Comparison of ENCODE assay signal across 23 cellular contexts in genomic region chr11:108239076-108239475, GRCh38. TPM values are rescaled to one million over a fixed set of nuclear protein-coding genes. Genes with fewer than 3 reads are reported as not detected.
DNase-seq lines count a peak whose midpoint lies in the region; ATAC-seq lines count a peak whose summit lies in the region.
"Had no signal": no experiment of that assay in that cellular context is flagged by ENCODE, and none has a peak within 500 bp of the region (broad histone marks: within the 10 kb centered on the region; RNA-seq: fewer than 3 reads in every experiment).

No MANE protein-coding gene starts in this region.

- H3K9me3 Mint-ChIP-seq in CD4-positive, CD25-positive, alpha-beta regulatory T cell = peaks cover 0 to 2% (median 0%) of the 10 kb centered on the region in 7 donors
- H3K9me3 Mint-ChIP-seq in immature natural killer cell = no peaks in the 10 kb centered on the region
- H3K9me3 Mint-ChIP-seq: endodermal cell, WTC11 had no signal

- H3K4me3 Mint-ChIP-seq in CD4-positive, CD25-positive, alpha-beta regulatory T cell = peak overlapping the region in 3 of 4 donors; percentile 30 to 65 (median 42)
- peak overlapping the region; percentile 72 for H3K4me3 Mint-ChIP-seq in T-helper 17 cell
- peak overlapping the region; percentile 41 to 78 (median 74) for H3K4me3 Mint-ChIP-seq in immature natural killer cell
- H3K4me3 Mint-ChIP-seq: endodermal cell, nephron, WTC11 had no signal

- no peak overlapping the region for H3K4me3 ChIP-seq in BLaER1
- no peak overlapping the region for H3K4me3 ChIP-seq in CD4-positive, CD25-positive, alpha-beta regulatory T cell (ENCODE audit: low read depth, low read length)
- H3K4me3 ChIP-seq: body of pancreas, Peyer's patch, SJSA1, upper lobe of left lung had no signal

- in situ Hi-C loops in ACHN (cut with HindIII; ENCODE audit: low pct_ligation_motif_present, low pct_unique_long_range_greater_than_20kb, low sequenced_read_pairs) = no loop called here

- H3K36me3 ChIP-seq in BLaER1 = peaks cover 63% of the 10 kb centered on the region
- peaks cover 38% of the 10 kb centered on the region for H3K36me3 ChIP-seq in CD4-positive, CD25-positive, alpha-beta regulatory T cell (ENCODE audit: control insufficient read depth, insufficient read depth, low read length)
- H3K36me3 ChIP-seq: Peyer's patch had no signal

- no peaks in the 10 kb centered on the region for H3K27me3 ChIP-seq in BLaER1
- no peaks in the 10 kb centered on the region for H3K27me3 ChIP-seq in CD4-positive, CD25-positive, alpha-beta regulatory T cell (ENCODE audit: control insufficient read depth, insufficient read depth, low read length)
- H3K27me3 ChIP-seq: body of pancreas, Peyer's patch, SJSA1, upper lobe of left lung had no signal

- 0 out of 2 replicates have a peak, but pooled peaks cover 6% of the 10 kb centered on the region for H3K9me3 ChIP-seq in BLaER1
- no peaks in the 10 kb centered on the region for H3K9me3 ChIP-seq in CD4-positive, CD25-positive, alpha-beta regulatory T cell (ENCODE audit: control insufficient read depth in 2 of 2, low read length in 2 of 2)
- no peaks in the 10 kb centered on the region for H3K9me3 ChIP-seq in T-helper 17 cell (ENCODE audit: control insufficient read depth, low read length, poor library complexity, severe bottlenecking)
- H3K9me3 ChIP-seq: body of pancreas, Peyer's patch, SJSA1, upper lobe of left lung had no signal

- H3K27me3 Mint-ChIP-seq in CD4-positive, CD25-positive, alpha-beta regulatory T cell = no peaks in the 10 kb centered on the region
- H3K27me3 Mint-ChIP-seq in T-helper 17 cell (no peaks in the 10 kb centered on the region), immature natural killer cell (ENCODE audit: low read depth in 3 of 3) (peaks cover 12 to 22% (median 19%) of the 10 kb centered on the region in 3 donors)

- peaks cover 32% of the 10 kb centered on the region for H3K36me3 Mint-ChIP-seq in CD4-positive, CD25-positive, alpha-beta regulatory T cell
- peaks cover 6% of the 10 kb centered on the region for H3K36me3 Mint-ChIP-seq in T-helper 17 cell (ENCODE audit: low read depth)
- peaks cover 18 to 40% (median 35%) of the 10 kb centered on the region in 3 donors for H3K36me3 Mint-ChIP-seq in immature natural killer cell

- peaks cover 19 to 85% (median 44%) of the 10 kb centered on the region in 4 donors for H3K4me1 Mint-ChIP-seq in CD4-positive, CD25-positive, alpha-beta regulatory T cell
- H3K4me1 Mint-ChIP-seq in T-helper 17 cell (peaks cover 52% of the 10 kb centered on the region), immature natural killer cell (peaks cover 83 to 96% of the 10 kb centered on the region in 2 donors)
- H3K4me1 Mint-ChIP-seq: endodermal cell, nephron, WTC11 had no signal

- H3K27ac ChIP-seq in BLaER1 = 0 out of 2 replicates have a peak overlapping the region, but pooled peaks have one; percentile 85
- H3K27ac ChIP-seq in CD4-positive, CD25-positive, alpha-beta regulatory T cell (ENCODE audit: insufficient read depth, low read length, poor library complexity, severe bottlenecking) = peak overlapping the region; percentile 76
- H3K27ac ChIP-seq: body of pancreas, SJSA1, upper lobe of left lung had no signal

- peak in 1 of 3 donors; percentile 41 for DNase-seq in CD4-positive, CD25-positive, alpha-beta regulatory T cell
- no peak for DNase-seq in T-helper 17 cell
- DNase-seq in immature natural killer cell = peak; percentile 25 to 47 (median 37)
- no peak for DNase-seq in ACHN
- no peak for DNase-seq in DMS153 treated with DMSO at 0.1 percent for 48 hours (lab: John Stamatoyannopoulos, UW; ENCODE audit: unreplicated experiment)
- DNase-seq in GF-D8 (lab: John Stamatoyannopoulos, UW) = no peak
- DNase-seq: activated naive CD4-positive, alpha-beta T cell treated with Interleukin-2 at 50 U/mL for 16 hours; AML-193; body of pancreas; endodermal cell; HCEC 1CT; KG1; left cardiac atrium; mesendoderm; NCI-H1092; NCI-H1930; Peyer's patch; stimulated activated CD4-positive, alpha-beta T cell treated with anti-CD3 and anti-CD28 coated beads, Interleukin-1b, Interleukin-23, amount 100 ng/mL, for 48 hours; upper lobe of left lung had no signal

- H3K27ac Mint-ChIP-seq in CD4-positive, CD25-positive, alpha-beta regulatory T cell = peak overlapping the region; percentile 76 to 90 (median 76)
- H3K27ac Mint-ChIP-seq in T-helper 17 cell = peak overlapping the region; percentile 83
- H3K27ac Mint-ChIP-seq in immature natural killer cell = peak overlapping the region; percentile 87 to 97 (median 93)
- H3K27ac Mint-ChIP-seq: endodermal cell, nephron, WTC11 had no signal

- no peaks in the 10 kb centered on the region for H4K20me1 ChIP-seq in BLaER1

- no peak for ATAC-seq in CD4-positive, CD25-positive, alpha-beta regulatory T cell (ENCODE audit: low read depth in 2 of 2)
- ATAC-seq in T-helper 17 cell = no peak
- ATAC-seq: body of pancreas, left cardiac atrium, WTC11 had no signal

- H3K4me2 ChIP-seq in BLaER1 = peak overlapping the region; percentile 95

- peaks cover 54% of the 10 kb centered on the region for H3K4me1 ChIP-seq in BLaER1
- H3K4me1 ChIP-seq in CD4-positive, CD25-positive, alpha-beta regulatory T cell (ENCODE audit: control insufficient read depth, insufficient read depth, low read length, poor library complexity, severe bottlenecking) = peaks cover 81% of the 10 kb centered on the region
- H3K4me1 ChIP-seq: body of pancreas had no signal

- no peak overlapping the region for H3K9ac ChIP-seq in BLaER1

RNA-seq across cellular contexts. Expression of gene ATM, which starts 16.2 kb away (rescaled TPM):
- total RNA-seq in CD4-positive, CD25-positive, alpha-beta regulatory T cell = 194 TPM
- 10 to 100 TPM; 30.4 to 55.4 (median 49.3) TPM for polyA plus RNA-seq in CD4-positive, CD25-positive, alpha-beta regulatory T cell
- 100 to 1,000 TPM; 203 to 260 TPM for total RNA-seq in T-helper 17 cell
- 100 to 1,000 TPM in 1 of 3 donors, 10 to 100 TPM in 2; 57.8 to 111 (median 64.5) TPM for polyA plus RNA-seq in immature natural killer cell

RNA-seq across cellular contexts. Expression of gene NPAT, which starts 16.6 kb away (rescaled TPM):
- 36.5 TPM for total RNA-seq in CD4-positive, CD25-positive, alpha-beta regulatory T cell
- polyA plus RNA-seq in CD4-positive, CD25-positive, alpha-beta regulatory T cell = 10 to 100 TPM; 25.5 to 36.3 (median 29.9) TPM
- total RNA-seq in T-helper 17 cell = 10 to 100 TPM; 23.3 to 31.0 TPM
- 10 to 100 TPM; 15.6 to 30.5 (median 24.1) TPM for polyA plus RNA-seq in immature natural killer cell

Comparison
In these comparisons a context has a peak if more than half of its experiments do, and no peak if none do; other contexts are left out.
1. DNase-seq: peak in immature natural killer cell (3 of 3); none in T-helper 17 cell (0 of 3), ACHN (single experiment), DMS153 treated with DMSO at 0.1 percent for 48 hours (single experiment) and GF-D8 (single experiment).
2. Peak in every context shown above with its lines, with median percentiles within 50 percentile points of each other: H3K27ac Mint-ChIP-seq and H3K4me3 Mint-ChIP-seq.